Comparison of ENCODE assay signal across 8 cellular contexts in the genomic region with DNA sequence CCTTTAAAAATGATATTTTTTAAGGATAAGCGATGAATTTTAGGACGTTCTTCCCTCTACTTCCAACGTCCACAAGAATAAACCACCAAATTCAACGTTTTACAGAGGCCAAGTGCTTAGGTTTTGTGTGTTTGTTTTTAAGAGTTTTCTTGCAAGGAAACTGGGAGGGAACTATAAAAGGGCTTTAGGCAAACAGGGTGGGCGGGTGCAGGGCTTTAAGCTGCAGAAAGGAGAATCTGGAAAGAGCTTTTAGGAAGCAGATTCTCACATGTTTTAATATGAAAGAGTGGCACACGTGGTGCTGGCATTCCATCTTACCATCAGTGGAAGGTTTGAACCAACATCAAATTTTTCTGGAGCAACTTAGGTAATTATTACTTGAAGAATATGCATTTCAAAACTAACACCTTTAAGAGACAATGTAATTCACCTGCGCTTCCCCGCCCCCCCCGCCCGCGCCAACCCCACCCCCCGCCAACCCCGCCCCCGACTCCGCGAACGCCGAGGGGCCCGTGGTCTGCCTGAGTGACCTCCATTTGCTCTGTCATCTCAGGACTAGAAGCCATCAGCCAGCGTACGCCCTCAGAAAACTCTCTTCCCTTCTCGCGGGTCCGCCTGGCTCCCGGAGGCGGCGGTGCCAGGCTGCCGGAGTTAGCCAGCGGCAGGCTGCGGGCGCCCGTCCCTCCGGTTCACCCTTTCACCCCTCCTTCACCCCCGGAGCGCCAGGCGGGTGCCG. TPM values are rescaled to one million over a fixed set of nuclear protein-coding genes. Genes with fewer than 3 reads are reported as not detected.
DNase-seq lines count a peak whose midpoint lies in the region; ATAC-seq, FAIRE-seq and TF ChIP-seq lines count a peak whose summit lies in the region.

No MANE protein-coding gene starts in this region.

- peaks cover 24% of the 10 kb centered on the region for H3K9me3 Mint-ChIP-seq in nephron

- H2BK5ac ChIP-seq in H1 (ENCODE audit: low read depth, low read length): no peak overlapping the region

- H2AFZ ChIP-seq in GM23248 (peak overlapping the region; percentile 82), PC-3 (ENCODE audit: low read length) (peak overlapping the region; percentile 77), H1 (ENCODE audit: low read length) (peak overlapping the region; percentile 42; the same call in 1 of the 2 replicates)

- H3K9ac ChIP-seq in GM23248 (peak overlapping the region; percentile 91), PC-3 (ENCODE audit: low read length) (peak overlapping the region; percentile 43), H1 (replicated peaks in 1 of 4; ENCODE audit: extremely low read depth in 1 of 4, low read depth in 3 of 4, low read length in 3 of 4) (peak overlapping the region in 2 of 4 experiments; percentile 49 to 55; a peak in 3 of 7 replicates)

- BruUV-seq in PC-3 (replicated peaks; lab: Mats Ljungman, UMichigan): no TSS peak

- peak overlapping the region; percentile 38 for H4K91ac ChIP-seq in H1 (replicated peaks; ENCODE audit: insufficient read length, low read length)

- no peak for TF ChIP-seq CTCF in PC-3 (conservative IDR thresholded peaks at IDR 0.05; ENCODE audit: low read depth, low read length)
- peak in 1 of 3 experiments; percentile 3; a peak in 1 of 4 replicates for TF ChIP-seq CTCF in H1 (IDR thresholded peaks at IDR 0.05; ENCODE audit: control extremely low read depth in 1 of 3, insufficient read depth in 1 of 3, low read depth in 1 of 3, low read length in 3 of 3)
- no peak for TF ChIP-seq CTCF in nephron (IDR thresholded peaks at IDR 0.05; ENCODE audit: unreplicated experiment in 3 of 3)

- H3K4me3 ChIP-seq in GM23248 (peak overlapping the region; percentile 81), PC-3 (ENCODE audit: low read length) (peak overlapping the region; percentile 69), H1 (ENCODE audit: extremely low read depth in 1 of 4, insufficient read depth in 2 of 4, low read depth in 3 of 4, low read length in 4 of 4) (peak overlapping the region; percentile 59 to 96 (median 75))

- no peaks in the 10 kb centered on the region for H3K36me3 ChIP-seq in GM23248 (ENCODE audit: low read depth)
- H3K36me3 ChIP-seq in PC-3 (ENCODE audit: low read depth, low read length): no peaks in the 10 kb centered on the region
- H3K36me3 ChIP-seq in H1 (ENCODE audit: control insufficient read depth in 2 of 4, insufficient read depth in 4 of 4, low read length in 3 of 4): no peaks in the 10 kb centered on the region

- no peak overlapping the region for H2AK5ac ChIP-seq in H1 (ENCODE audit: low read depth, low read length)

- FAIRE-seq in H1 (lab: Jason Lieb, UNC): no peak

- peak; percentile 49 for DNase-seq in DMS53 (lab: John Stamatoyannopoulos, UW)
- DNase-seq in DMS53 treated with DMSO at 0.1 percent for 48 hours (lab: John Stamatoyannopoulos, UW; ENCODE audit: unreplicated experiment): no peak
- DNase-seq in GM23248: peak; percentile 51
- DNase-seq in PC-3: no peak
- DNase-seq in H1 (ENCODE audit: low read depth in 1 of 2, low spot score in 2 of 2): no peak
- no peak for DNase-seq in 8988T

- ATAC-seq in PC-3: no peak
- no peak for ATAC-seq in HG03108 (IDR thresholded peaks at IDR 0.05; ENCODE audit: unreplicated experiment)

- peaks cover 6% of the 10 kb centered on the region; the same call in 1 of the 2 replicates for H3K23me2 ChIP-seq in H1 (ENCODE audit: low read depth, low read length)

- no peaks in the 10 kb centered on the region for H3K9me3 ChIP-seq in GM23248 (ENCODE audit: low read depth)
- H3K9me3 ChIP-seq in PC-3 (ENCODE audit: low read length): no peaks in the 10 kb centered on the region
- H3K9me3 ChIP-seq in H1 (ENCODE audit: insufficient read depth in 2 of 2, low read depth in 1 of 2, low read length in 1 of 2): peaks cover 13 to 15% of the 10 kb centered on the region in 2 experiments; a peak in 3 of 4 replicates

- intact Hi-C loops in PC-3 (cut with micrococcal nuclease): no loop called here

- in situ Hi-C loops in GM23248 (cut with MboI): no loop called here

- H3K56ac ChIP-seq in H1 (replicated peaks; ENCODE audit: insufficient read length, low read depth, low read length): peak overlapping the region; percentile 33

- H3K27ac ChIP-seq in GM23248 (peak overlapping the region; percentile 93), PC-3 (ENCODE audit: low read length) (peak overlapping the region; percentile 30; the same call in 1 of the 2 replicates), H1 (ENCODE audit: low read depth, low read length) (no peak overlapping the region; the same call in 1 of the 2 replicates)

- H3K23ac ChIP-seq in H1 (ENCODE audit: insufficient read length): no peak overlapping the region

- H3K79me2 ChIP-seq in GM23248 (ENCODE audit: insufficient read depth) (peaks cover 34% of the 10 kb centered on the region), PC-3 (ENCODE audit: low read length) (no peaks in the 10 kb centered on the region), H1 (ENCODE audit: control insufficient read depth in 1 of 2, insufficient read depth in 2 of 2, low read length in 2 of 2) (peaks cover 0 to 23% of the 10 kb centered on the region in 2 experiments; a peak in 2 of 4 replicates)

- no peak overlapping the region for H2BK20ac ChIP-seq in H1 (ENCODE audit: low read length)

- POLR2A ChIA-PET in PC-3 (lab: Charles Lee; ENCODE audit: unreplicated experiment): no interaction called here
- POLR2A ChIA-PET in H1 (lab: Charles Lee; ENCODE audit: partially characterized antibody): interaction anchor here (1.0 to 2.2 kb wide), 4 partner anchors 20 to 37 kb away, joined by 5 to 7 read pairs (median 6); no protein-coding TSS in a partner anchor

- H3K4me3 Mint-ChIP-seq in nephron: peak overlapping the region; percentile 89 to 94 (median 94)

- H3K9me2 ChIP-seq in GM23248 (ENCODE audit: insufficient read depth) (no peaks in the 10 kb centered on the region), PC-3 (replicated peaks; ENCODE audit: low read length) (no peaks in the 10 kb centered on the region)

- H3K14ac ChIP-seq in H1 (ENCODE audit: insufficient read length): no peak overlapping the region

- peaks cover 38% of the 10 kb centered on the region for H3K4me1 Mint-ChIP-seq in nephron

- H3K79me1 ChIP-seq in H1 (ENCODE audit: low read depth, low read length): no peaks in the 10 kb centered on the region

- no peak overlapping the region for H2BK120ac ChIP-seq in H1 (replicated peaks; ENCODE audit: low read depth, low read length)

- TF ChIP-seq EP300 in H1 (IDR thresholded peaks at IDR 0.05; ENCODE audit: borderline replicate concordance in 1 of 2, low read depth in 2 of 2, low read length in 2 of 2): no peak

- H3K27me3 Mint-ChIP-seq in nephron (ENCODE audit: low read depth): no peaks in the 10 kb centered on the region

- no peak overlapping the region; the same call in 1 of the 2 replicates for H3K18ac ChIP-seq in H1 (ENCODE audit: extremely low read depth, low read length)

- no peak for TF ChIP-seq POLR2A in H1 (IDR thresholded peaks at IDR 0.05; ENCODE audit: control extremely low read depth in 1 of 2, low read depth in 2 of 2, low read length in 2 of 2)

- H3K4me1 ChIP-seq in GM23248 (ENCODE audit: insufficient read depth) (peaks cover 23% of the 10 kb centered on the region), PC-3 (ENCODE audit: insufficient read depth, low read length) (no peaks in the 10 kb centered on the region), H1 (replicated peaks in 1 of 4; ENCODE audit: control insufficient read depth in 3 of 4, insufficient read depth in 4 of 4, low read length in 3 of 4) (peaks cover 0 to 9% (median under 1%) of the 10 kb centered on the region in 4 experiments; a peak in 2 of 7 replicates)

- H2BK15ac ChIP-seq in H1 (ENCODE audit: low read length): no peak overlapping the region

- H3K4ac ChIP-seq in H1 (replicated peaks; ENCODE audit: insufficient read length, low read depth, low read length): no peak overlapping the region

- H2BK12ac ChIP-seq in H1 (ENCODE audit: low read depth, low read length): no peak overlapping the region

- CTCF ChIA-PET in PC-3 (lab: Charles Lee): no interaction called here
- CTCF ChIA-PET in H1 (lab: Charles Lee; ENCODE audit: partially characterized antibody): interaction anchor here (0.6 kb wide), 1 partner anchor 1424 kb away, joined by 3 read pairs; no protein-coding TSS in a partner anchor

- H3F3A ChIP-seq in GM23248 (ENCODE audit: insufficient read depth): peaks cover 26% of the 10 kb centered on the region
- H3F3A ChIP-seq in PC-3 (ENCODE audit: low read length, unreplicated experiment): no peaks in the 10 kb centered on the region

- H3K27me3 ChIP-seq in GM23248 (replicated peaks; ENCODE audit: insufficient read depth) (no peaks in the 10 kb centered on the region), PC-3 (ENCODE audit: low read length) (no peaks in the 10 kb centered on the region), H1 (replicated peaks in 1 of 4; ENCODE audit: control insufficient read depth in 3 of 4, extremely low read depth in 1 of 4, insufficient read depth in 3 of 4, low read length in 3 of 4) (peaks cover 0 to 14% (median 7%) of the 10 kb centered on the region in 4 experiments; a peak in 4 of 7 replicates)

- H3K4me2 ChIP-seq in GM23248 (ENCODE audit: unreplicated experiment): peak overlapping the region; percentile 69
- H3K4me2 ChIP-seq in PC-3 (ENCODE audit: low read length): peak overlapping the region; percentile 76
- H3K4me2 ChIP-seq in H1 (ENCODE audit: insufficient read depth in 1 of 2, low read depth in 2 of 2, low read length in 2 of 2): peak overlapping the region; percentile 94 to 99

- peak overlapping the region; percentile 80 for H4K8ac ChIP-seq in H1 (ENCODE audit: extremely low read depth, insufficient read depth, low read length)

- WGBS in GM23248 (ENCODE audit: low coverage in 1 of 2, low lambda C conversion rate in 2 of 2, missing lambda C conversion rate in 2 of 2), 2 experiments: 5 to 6% methylated on average over 35 to 37 of the region's 37 CpGs
- 6% methylated on average over 24 of the region's 37 CpGs; no CpG with 5 or more reads in 1 of the 2 experiments for WGBS in H1 (ENCODE audit: extremely low coverage in 1 of 2, insufficient coverage in 1 of 2, insufficient read length in 1 of 2, insufficient replicate concordance in 2 of 2, low coverage in 1 of 2, low lambda C conversion rate in 2 of 2, missing lambda C conversion rate in 1 of 2), 2 experiments

- H4K20me1 ChIP-seq in GM23248 (ENCODE audit: insufficient read depth) (no peaks in the 10 kb centered on the region), PC-3 (ENCODE audit: low read length) (no peaks in the 10 kb centered on the region), H1 (replicated peaks in 1 of 2; ENCODE audit: control insufficient read depth in 1 of 2, insufficient read depth in 2 of 2, low read length in 2 of 2) (peaks cover 0 to 4% of the 10 kb centered on the region in 2 experiments)

- peaks cover 10% of the 10 kb centered on the region for H3K36me3 Mint-ChIP-seq in nephron (ENCODE audit: low read depth)

- peak in 1 of 2 experiments; percentile 12; a peak in 1 of 4 replicates for TF ChIP-seq RAD21 in H1 (IDR thresholded peaks at IDR 0.05 in 1 of 2, conservative IDR thresholded peaks at IDR 0.05 in 1 of 2; ENCODE audit: low read depth in 2 of 2, low read length in 2 of 2)

- no peak overlapping the region for H4K5ac ChIP-seq in H1 (ENCODE audit: insufficient read length, low read depth, low read length)

- H3K27ac Mint-ChIP-seq in nephron: peak overlapping the region; percentile 94 to 97 (median 94)

RNA-seq across cellular contexts. Expression of gene PIK3R1, which starts 0.9 kb away (rescaled TPM):
- 14.4 and 28.3 TPM in 2 replicates for total RNA-seq in GM23248 (2014; rRNA removed; shearing (Covaris generic))
- polyA plus RNA-seq in GM23248 (2016; fragmentation: Nextera tagmentation; extraction: Ambion mirVana) (8.4 and 9.7 TPM in 2 replicates), H1 (2011; rRNA removed) (1.8 and 2.3 TPM in 2 replicates)
- 1.7 and 1.8 TPM in 2 replicates for total RNA-seq in PC-3 (2014; rRNA removed)
- 10.5 and 13.7 TPM in 2 replicates for total RNA-seq in H1 (2021; fragmentation: NEBNext Ultra II Directional; extraction: Animal tissue kit (Norgen Biotek cat#: 25700))
- polyA plus RNA-seq in H1 (2011; cell fraction: cytosol; rRNA removed): 2.6 TPM
- polyA plus RNA-seq in H1 (2011; cell fraction: nucleus; rRNA removed): 4.1 TPM
- 4.4 to 6.4 TPM (median 5.7 TPM) in 4 replicates for polyA plus RNA-seq in H1 (2012, experiment 1 of 2)
- 1.2 TPM for polyA plus RNA-seq in H1 (2012, experiment 2 of 2)
- 6.9 TPM for polyA plus RNA-seq in H1 (2013, experiment 1 of 2)
- polyA plus RNA-seq in H1 (2013, experiment 2 of 2): 7.3 TPM
- 13.0 and 13.9 TPM in 2 replicates for polyA minus RNA-seq in H1 (2011; rRNA and poly(A)+ RNA removed)
- 7.8 TPM for polyA minus RNA-seq in H1 (2011; cell fraction: cytosol; rRNA and poly(A)+ RNA removed)
- polyA minus RNA-seq in H1 (2011; cell fraction: nucleus; rRNA and poly(A)+ RNA removed): 13.1 TPM

Comparison
In these comparisons a context has a peak if more than half of its experiments do, and no peak if none do; other contexts are left out.
1. DNase-seq: peak in DMS53 (single experiment) and GM23248 (single experiment); none in DMS53 treated with DMSO at 0.1 percent for 48 hours (single experiment), PC-3 (single experiment), H1 (0 of 2) and 8988T (single experiment).
2. Peak in every context shown above with its lines, with median percentiles within 50 percentile points of each other: H2AFZ ChIP-seq, H3K4me2 ChIP-seq and H3K4me3 ChIP-seq.